Comparison of ENCODE assay signal across 1 cellular context in the genomic region with DNA sequence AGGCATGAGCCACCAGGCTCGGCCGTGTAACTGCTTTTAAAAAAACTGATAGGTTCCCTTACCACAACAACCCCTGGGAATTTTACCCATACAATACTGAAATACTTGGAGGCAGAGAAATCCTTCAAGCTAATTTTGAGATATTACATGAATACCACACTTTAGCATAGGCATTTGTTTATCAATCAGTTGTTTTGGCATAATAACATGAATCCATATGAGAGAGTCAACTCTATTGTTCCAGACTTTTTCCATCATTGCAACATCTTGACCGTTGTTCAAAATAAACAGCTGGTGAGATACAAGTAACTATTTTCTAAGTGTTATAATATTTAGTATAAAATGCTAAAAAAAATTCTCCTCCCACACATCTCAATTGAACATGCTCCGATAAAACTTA.
A peak's percentile ranks its signal among the peaks of the same experiment; 100 is the strongest.
TF ChIP-seq lines count a peak whose summit lies in the region.

No MANE protein-coding gene starts in this region.

TF ChIP-seq in IMR-90, 13 proteins besides CTCF, POLR2A, EP300 and RAD21:
- peak; percentile 32; the same call in 1 of the 2 replicates for TF ChIP-seq CEBPB (IDR thresholded peaks at IDR 0.05; ENCODE audit: low read depth, low read length)
- TF ChIP-seq, protein P1, sequence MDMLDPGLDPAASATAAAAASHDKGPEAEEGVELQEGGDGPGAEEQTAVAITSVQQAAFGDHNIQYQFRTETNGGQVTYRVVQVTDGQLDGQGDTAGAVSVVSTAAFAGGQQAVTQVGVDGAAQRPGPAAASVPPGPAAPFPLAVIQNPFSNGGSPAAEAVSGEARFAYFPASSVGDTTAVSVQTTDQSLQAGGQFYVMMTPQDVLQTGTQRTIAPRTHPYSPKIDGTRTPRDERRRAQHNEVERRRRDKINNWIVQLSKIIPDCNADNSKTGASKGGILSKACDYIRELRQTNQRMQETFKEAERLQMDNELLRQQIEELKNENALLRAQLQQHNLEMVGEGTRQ (IDR thresholded peaks at IDR 0.05; ENCODE audit: low read depth, low read length) = no peak
TF ChIP-seq in IMR-90: peak in this region for 1.
